In genomic region chr6:50850223-50850751, GRCh38 we compare ENCODE assay signal across 13 cellular contexts.
A peak's percentile ranks its signal among the peaks of the same experiment; 100 is the strongest.
DNase-seq lines count a peak whose midpoint lies in the region; ATAC-seq lines count a peak whose summit lies in the region.
"Had no signal": no experiment of that assay in that cellular context is flagged by ENCODE, and none has a peak within 500 bp of the region (broad histone marks: within the 10 kb centered on the region; RNA-seq: fewer than 3 reads in every experiment).

No MANE protein-coding gene starts in this region.

- H3K9me3 ChIP-seq in adipocyte (ENCODE audit: control insufficient read depth, low read length): no peaks in the 10 kb centered on the region
- H3K9me3 ChIP-seq: A549, upper lobe of left lung had no signal

- H3K27ac ChIP-seq in skin epidermis: peak overlapping the region in 14 of 21 experiments; percentile 10 to 88 (median 62)
- H3K27ac ChIP-seq: A549, upper lobe of left lung had no signal

- ATAC-seq in HG03354 (IDR thresholded peaks at IDR 0.05; ENCODE audit: poor library complexity, severe bottlenecking, unreplicated experiment): no peak
- ATAC-seq: A549 had no signal

- H3K9ac ChIP-seq in adipocyte (ENCODE audit: low read length): no peak overlapping the region

- H3K4me1 ChIP-seq in adipocyte (ENCODE audit: control insufficient read depth, insufficient read depth, low read length): no peaks in the 10 kb centered on the region
- H3K4me1 ChIP-seq: A549 had no signal

- no peaks in the 10 kb centered on the region for H3K36me3 ChIP-seq in adipocyte (ENCODE audit: control insufficient read depth, insufficient read depth, low read length, severe bottlenecking)
- H3K36me3 ChIP-seq: upper lobe of left lung had no signal

- peak overlapping the region; percentile 33 for H3K4me3 ChIP-seq in adipocyte (ENCODE audit: low read length)
- H3K4me3 ChIP-seq in skin epidermis: peak overlapping the region in 6 of 7 experiments; percentile 15 to 40 (median 24)
- H3K4me3 ChIP-seq: A549 had no signal

- DNase-seq in NCI-H2227 (lab: John Stamatoyannopoulos, UW; ENCODE audit: unreplicated experiment) (peak; percentile 65), NCI-H2227 treated with DMSO at 0.1 percent for 48 hours (lab: John Stamatoyannopoulos, UW) (no peak), adipocyte (ENCODE audit: low read depth) (no peak), iPS-NIHi11 (ENCODE audit: low spot score) (peak; percentile 58), Kasumi-1 (lab: John Stamatoyannopoulos, UW) (no peak), DMS79 (lab: John Stamatoyannopoulos, UW) (no peak)
- DNase-seq: activated naive CD4-positive, alpha-beta T cell; HFFc6; MM.1S had no signal

- peaks cover 71% of the 10 kb centered on the region for H3K27me3 ChIP-seq in adipocyte (replicated peaks; ENCODE audit: control insufficient read depth, insufficient read depth, low read length)

Comparison
In these comparisons a context has a peak if more than half of its experiments do, and no peak if none do; other contexts are left out.
1. DNase-seq: peak in NCI-H2227 (single experiment) and iPS-NIHi11 (single experiment); none in NCI-H2227 treated with DMSO at 0.1 percent for 48 hours (single experiment), adipocyte (single experiment), Kasumi-1 (0 of 2) and DMS79 (single experiment).